In genomic region chr4:52019941-52020657, GRCh38 we compare ENCODE assay signal across 2 cellular contexts.
A peak's percentile ranks its signal among the peaks of the same experiment; 100 is the strongest.
TF ChIP-seq lines count a peak whose summit lies in the region.

TSS of gene LRRC66 (minus strand) at chr4:52020363. CDS start at chr4:52017613, 2,750 bp downstream.

TF ChIP-seq in A549, 52 proteins besides CTCF, POLR2A, EP300 and RAD21:
- TF ChIP-seq ZSCAN20 (CRISPR knock-in tag; IDR thresholded peaks at IDR 0.05) (no peak), ZC3H11A (IDR thresholded peaks at IDR 0.05) (no peak), KDM5A (IDR thresholded peaks at IDR 0.05) (no peak), MAZ (IDR thresholded peaks at IDR 0.05; ENCODE audit: borderline replicate concordance, low read depth, low read length) (no peak), CHD2 (IDR thresholded peaks at IDR 0.05; ENCODE audit: low read length, partially characterized antibody) (no peak), CHD4 (IDR thresholded peaks at IDR 0.05; ENCODE audit: borderline replicate concordance) (no peak), SMC3 (IDR thresholded peaks at IDR 0.05) (no peak), FOSL2 (IDR thresholded peaks at IDR 0.05) (no peak), FOSL2 (CRISPR knock-in tag; IDR thresholded peaks at IDR 0.05) (no peak), RNF2 (IDR thresholded peaks at IDR 0.05; ENCODE audit: borderline replicate concordance, low read depth) (no peak), BHLHE40 (IDR thresholded peaks at IDR 0.05; ENCODE audit: low read depth, low read length) (no peak), HMGXB4 (CRISPR knock-in tag; IDR thresholded peaks at IDR 0.05; ENCODE audit: borderline replicate concordance) (no peak), RFX5 (IDR thresholded peaks at IDR 0.05) (no peak), NFE2L2 (conservative IDR thresholded peaks at IDR 0.05; ENCODE audit: low read length) (no peak), MAX (IDR thresholded peaks at IDR 0.05) (no peak), CBX8 (IDR thresholded peaks at IDR 0.05) (no peak), EHMT2 (IDR thresholded peaks at IDR 0.05; ENCODE audit: low read depth) (no peak), ZNF302 (CRISPR knock-in tag; IDR thresholded peaks at IDR 0.05) (no peak), KDM1A (IDR thresholded peaks at IDR 0.05; ENCODE audit: low read depth) (no peak), PBX3 (IDR thresholded peaks at IDR 0.05) (no peak), JUNB (IDR thresholded peaks at IDR 0.05) (no peak)

TF ChIP-seq in HepG2, 621 proteins besides CTCF, POLR2A, EP300 and RAD21 (continues in another document):
- no peak for TF ChIP-seq PAF1 (CRISPR knock-in tag; IDR thresholded peaks at IDR 0.05)
- TF ChIP-seq ZNF776 (CRISPR knock-in tag; IDR thresholded peaks at IDR 0.05) = no peak
- no peak for TF ChIP-seq ZNF597 (CRISPR knock-in tag; IDR thresholded peaks at IDR 0.05)
- TF ChIP-seq MXI1 (IDR thresholded peaks at IDR 0.05; ENCODE audit: borderline replicate concordance, low read depth, low read length) = no peak
- no peak for TF ChIP-seq JDP2 (CRISPR knock-in tag; IDR thresholded peaks at IDR 0.05; ENCODE audit: borderline replicate concordance)
- no peak for TF ChIP-seq TFDP1 (CRISPR knock-in tag; IDR thresholded peaks at IDR 0.05; ENCODE audit: borderline replicate concordance)
- TF ChIP-seq CHD4 (IDR thresholded peaks at IDR 0.05; ENCODE audit: borderline replicate concordance, low read length) = no peak
- no peak for TF ChIP-seq ZNF512B (CRISPR knock-in tag; IDR thresholded peaks at IDR 0.05; ENCODE audit: borderline replicate concordance)
- no peak for TF ChIP-seq ATF7 (IDR thresholded peaks at IDR 0.05)
- no peak for TF ChIP-seq ATF7 (CRISPR knock-in tag; IDR thresholded peaks at IDR 0.05)
- TF ChIP-seq RBFOX2 (IDR thresholded peaks at IDR 0.05; ENCODE audit: low read depth, low read length) = no peak
- no peak for TF ChIP-seq XRCC5 (optimal IDR thresholded peaks at IDR 0.05; ENCODE audit: low read length)
- TF ChIP-seq NFYB (CRISPR knock-in tag; IDR thresholded peaks at IDR 0.05) = no peak
- TF ChIP-seq SP1 (IDR thresholded peaks at IDR 0.05) = no peak
- no peak for TF ChIP-seq SP1 (CRISPR knock-in tag; IDR thresholded peaks at IDR 0.05)
- no peak for TF ChIP-seq THYN1 (CRISPR knock-in tag; IDR thresholded peaks at IDR 0.05; ENCODE audit: borderline replicate concordance, low read depth)
- TF ChIP-seq ZBED4 (CRISPR knock-in tag; IDR thresholded peaks at IDR 0.05; ENCODE audit: borderline replicate concordance) = no peak
- TF ChIP-seq CHCHD3 (CRISPR knock-in tag; IDR thresholded peaks at IDR 0.05) = no peak
- no peak for TF ChIP-seq ZNF503 (CRISPR knock-in tag; IDR thresholded peaks at IDR 0.05)
- no peak for TF ChIP-seq ATF2 (CRISPR knock-in tag; IDR thresholded peaks at IDR 0.05)
- TF ChIP-seq YEATS4 (CRISPR knock-in tag; IDR thresholded peaks at IDR 0.05; ENCODE audit: borderline replicate concordance) = no peak
- TF ChIP-seq NPAS2 (CRISPR knock-in tag; IDR thresholded peaks at IDR 0.05; ENCODE audit: borderline replicate concordance) = no peak
- TF ChIP-seq NFIC (IDR thresholded peaks at IDR 0.05; ENCODE audit: low read length) = 0 out of 2 replicates have a peak, but pooled peaks have one; percentile 21
- no peak for TF ChIP-seq ZNF841 (CRISPR knock-in tag; IDR thresholded peaks at IDR 0.05; ENCODE audit: borderline replicate concordance)
- no peak for TF ChIP-seq MED8 (CRISPR knock-in tag; IDR thresholded peaks at IDR 0.05; ENCODE audit: insufficient replicate concordance)
- no peak for TF ChIP-seq ZNF280B (CRISPR knock-in tag; IDR thresholded peaks at IDR 0.05; ENCODE audit: borderline replicate concordance)
- TF ChIP-seq KLF11 (CRISPR knock-in tag; IDR thresholded peaks at IDR 0.05) = no peak
- TF ChIP-seq MAFK (conservative IDR thresholded peaks at IDR 0.05 in 1 of 2, IDR thresholded peaks at IDR 0.05 in 1 of 2; ENCODE audit: low read length in 2 of 2) = no peak
- TF ChIP-seq BCL6 (CRISPR knock-in tag; IDR thresholded peaks at IDR 0.05) = peak; percentile 32; the same call in 1 of the 2 replicates
- TF ChIP-seq AGO1 (IDR thresholded peaks at IDR 0.05; ENCODE audit: low read depth, low read length, poor library complexity, severe bottlenecking) = no peak
- no peak for TF ChIP-seq FOXC1 (CRISPR knock-in tag; IDR thresholded peaks at IDR 0.05; ENCODE audit: borderline replicate concordance)
- TF ChIP-seq GATA4 (IDR thresholded peaks at IDR 0.05; ENCODE audit: borderline replicate concordance, low read depth) = no peak
- TF ChIP-seq ZNF33A (CRISPR knock-in tag; IDR thresholded peaks at IDR 0.05; ENCODE audit: borderline replicate concordance) = no peak
- TF ChIP-seq PHB2 (IDR thresholded peaks at IDR 0.05; ENCODE audit: partially characterized antibody) = no peak
- TF ChIP-seq DNMT3B (CRISPR knock-in tag; conservative IDR thresholded peaks at IDR 0.05) = no peak
- TF ChIP-seq SAP130 (CRISPR knock-in tag; IDR thresholded peaks at IDR 0.05; ENCODE audit: low read depth) = 0 out of 2 replicates have a peak, but pooled peaks have one; percentile 11
- TF ChIP-seq PHF21A (CRISPR knock-in tag; IDR thresholded peaks at IDR 0.05) = peak; percentile 28; the same call in 1 of the 2 replicates
- TF ChIP-seq ESRRA (CRISPR knock-in tag; IDR thresholded peaks at IDR 0.05; ENCODE audit: low read depth) = no peak
- TF ChIP-seq ZNF800 (CRISPR knock-in tag; IDR thresholded peaks at IDR 0.05) = no peak
- peak; percentile 52; the same call in 1 of the 2 replicates for TF ChIP-seq ZMYM4 (CRISPR knock-in tag; IDR thresholded peaks at IDR 0.05)
